10 cellular contexts compared by ENCODE assay signal in genomic region chr1:241520080-241520465, GRCh38. TPM values are rescaled to one million over a fixed set of nuclear protein-coding genes. Genes with fewer than 3 reads are reported as not detected.
DNase-seq lines count a peak whose midpoint lies in the region; ATAC-seq and TF ChIP-seq lines count a peak whose summit lies in the region.
"Had no signal": no experiment of that assay in that cellular context is flagged by ENCODE, and none has a peak within 500 bp of the region (broad histone marks: within the 10 kb centered on the region; RNA-seq: fewer than 3 reads in every experiment).

No MANE protein-coding gene starts in this region.

- H3K18ac ChIP-seq in mesendoderm (ENCODE audit: low read length): no peak overlapping the region

- TF ChIP-seq CTCF in GM12864 (IDR thresholded peaks at IDR 0.05; ENCODE audit: low read depth, low read length, missing control alignments) (no peak), SU-DHL-6 (IDR thresholded peaks at IDR 0.05; ENCODE audit: insufficient read depth, low read length, poor library complexity, severe bottlenecking) (no peak)

- no peak overlapping the region for H2BK15ac ChIP-seq in mesendoderm (replicated peaks; ENCODE audit: low read depth)

- H2AFZ ChIP-seq in SU-DHL-6 (ENCODE audit: low read depth, low read length, severe bottlenecking): peak overlapping the region; percentile 98

- no peak overlapping the region for H4K5ac ChIP-seq in mesendoderm (ENCODE audit: low read length)

- no peak overlapping the region for H3K56ac ChIP-seq in mesendoderm (ENCODE audit: low read length)

- peaks cover 2% of the 10 kb centered on the region for H3K79me1 ChIP-seq in mesendoderm (ENCODE audit: low read length)

- H3K23ac ChIP-seq in mesendoderm (ENCODE audit: low read length): no peak overlapping the region

- H3K4me3 ChIP-seq in GM12864 (ENCODE audit: low read depth, low read length): peak overlapping the region; percentile 94
- H3K4me3 ChIP-seq in SU-DHL-6 (ENCODE audit: insufficient read depth, low read length, poor library complexity, severe bottlenecking): peak overlapping the region; percentile 62
- peak overlapping the region; percentile 45 for H3K4me3 ChIP-seq in right cardiac atrium (ENCODE audit: low read length)
- H3K4me3 ChIP-seq in skeletal muscle satellite cell (ENCODE audit: low read length): peak overlapping the region; percentile 87
- H3K4me3 ChIP-seq in mesendoderm (ENCODE audit: low read length): no peak overlapping the region

- H3K9me3 ChIP-seq in SU-DHL-6 (ENCODE audit: insufficient read depth, low read length) (no peaks in the 10 kb centered on the region), right cardiac atrium (ENCODE audit: control insufficient read depth, low read length) (no peaks in the 10 kb centered on the region), skeletal muscle satellite cell (replicated peaks; ENCODE audit: low read length) (no peaks in the 10 kb centered on the region)

- intact Hi-C loops in right cardiac atrium (cut with DNase I): loop anchor here in 1 of 4 donors (10.0 kb wide), 1 partner anchor 315 kb away; no protein-coding TSS in a partner anchor

- no peak overlapping the region for H2AK5ac ChIP-seq in mesendoderm (ENCODE audit: low read length)

- no peak for ATAC-seq in right cardiac atrium
- no peak for ATAC-seq in HG03342 (IDR thresholded peaks at IDR 0.05; ENCODE audit: unreplicated experiment)

- H3K36me3 ChIP-seq in SU-DHL-6 (ENCODE audit: low read length) (0 out of 2 replicates have a peak, but pooled peaks cover 5% of the 10 kb centered on the region), skeletal muscle satellite cell (ENCODE audit: insufficient read depth, low read length) (peaks cover 10% of the 10 kb centered on the region), mesendoderm (ENCODE audit: control insufficient read depth, insufficient read depth, low read length) (no peaks in the 10 kb centered on the region)

- no peaks in the 10 kb centered on the region for H3K9me2 ChIP-seq in SU-DHL-6 (replicated peaks; ENCODE audit: insufficient read depth, low read length)

- H3K79me2 ChIP-seq in SU-DHL-6 (ENCODE audit: insufficient read depth, low read length) (peaks cover 30% of the 10 kb centered on the region), mesendoderm (ENCODE audit: control insufficient read depth, insufficient read depth, low read length) (peaks cover 9% of the 10 kb centered on the region)

- no peaks in the 10 kb centered on the region for H3K27me3 ChIP-seq in SU-DHL-6 (ENCODE audit: low read length)
- H3K27me3 ChIP-seq in right cardiac atrium (ENCODE audit: control insufficient read depth, insufficient read depth): no peaks in the 10 kb centered on the region
- peaks cover 17% of the 10 kb centered on the region for H3K27me3 ChIP-seq in skeletal muscle satellite cell (ENCODE audit: control insufficient read depth, insufficient read depth, low read length)
- H3K27me3 ChIP-seq in mesendoderm (ENCODE audit: insufficient read depth, low read length, poor library complexity): no peaks in the 10 kb centered on the region

- no peaks in the 10 kb centered on the region for H3K4me1 ChIP-seq in right cardiac atrium (ENCODE audit: control insufficient read depth, insufficient read depth, low read length)
- H3K4me1 ChIP-seq in skeletal muscle satellite cell (ENCODE audit: control insufficient read depth, insufficient read depth, low read length): peaks cover 14% of the 10 kb centered on the region
- no peaks in the 10 kb centered on the region for H3K4me1 ChIP-seq in mesendoderm (ENCODE audit: control insufficient read depth, low read depth, low read length)

- 0 out of 2 replicates have a peak, but pooled peaks cover 7% of the 10 kb centered on the region for H4K20me1 ChIP-seq in SU-DHL-6 (ENCODE audit: low read depth, low read length)

- no peak overlapping the region for H3K4ac ChIP-seq in mesendoderm (ENCODE audit: low read depth, low read length)

- H3K9ac ChIP-seq in SU-DHL-6 (ENCODE audit: low read length): peak overlapping the region; percentile 73
- H3K9ac ChIP-seq in skeletal muscle satellite cell (ENCODE audit: low read depth, low read length): peak overlapping the region; percentile 66
- H3K9ac ChIP-seq in mesendoderm (ENCODE audit: low read length): no peak overlapping the region

- WGBS in right cardiac atrium: 16% methylated on average over 6 of the region's 6 CpGs
- no CpG with 5 or more reads among the region's 6 CpGs for WGBS in mesendoderm (ENCODE audit: extremely low coverage, insufficient coverage, low lambda C conversion rate)

- DNase-seq in GM12864 (ENCODE audit: low read depth) (no peak), right cardiac atrium (no peak), NCI-H2107 treated with DMSO at 0.1 percent for 48 hours (lab: John Stamatoyannopoulos, UW; ENCODE audit: unreplicated experiment) (no peak), mesendoderm (no peak), SIG-M5 treated with dmso at 0.1 percent for 504 hours (lab: John Stamatoyannopoulos, UW; ENCODE audit: unreplicated experiment) (no peak)

- no peak overlapping the region for H2BK120ac ChIP-seq in mesendoderm (ENCODE audit: low read depth, low read length)

- H2BK5ac ChIP-seq in mesendoderm (ENCODE audit: low read length): no peak overlapping the region

- H3F3A ChIP-seq in SU-DHL-6 (ENCODE audit: insufficient read depth): no peaks in the 10 kb centered on the region

- H3K27ac ChIP-seq in SU-DHL-6 (ENCODE audit: low read depth, low read length): no peak overlapping the region
- H3K27ac ChIP-seq in right cardiac atrium (ENCODE audit: low read length): no peak overlapping the region
- no peak overlapping the region for H3K27ac ChIP-seq in mesendoderm (ENCODE audit: low read depth, low read length)

- no peak overlapping the region for H4K8ac ChIP-seq in mesendoderm (ENCODE audit: low read depth, low read length)

- H3K4me2 ChIP-seq in SU-DHL-6 (ENCODE audit: low read depth, low read length, poor library complexity, severe bottlenecking) (peak overlapping the region; percentile 95), skeletal muscle satellite cell (ENCODE audit: low read length) (peak overlapping the region; percentile 79), mesendoderm (ENCODE audit: low read length) (no peak overlapping the region)

RNA-seq across cellular contexts. Expression of gene FH, which starts 0.5 kb away (rescaled TPM):
- total RNA-seq in right cardiac atrium: 100 to 1,000 TPM; 149 to 188 (median 165) TPM
- polyA plus RNA-seq in right cardiac atrium: 232 TPM
- total RNA-seq in skeletal muscle satellite cell (2012; rRNA removed): 128 and 136 TPM in 2 replicates
- polyA plus RNA-seq in mesendoderm (2013, experiment 1 of 2): 57.3 TPM
- 57.0 TPM for polyA plus RNA-seq in mesendoderm (2013, experiment 2 of 2)

RNA-seq across cellular contexts. Expression of gene KMO, which starts 12.1 kb away (rescaled TPM):
- total RNA-seq in right cardiac atrium: 1 to 10 TPM in 1 of 4 donors, under 1 TPM in 3; 0.63 to 1.5 (median 0.79) TPM
- polyA plus RNA-seq in right cardiac atrium: 0.29 TPM
- under 0.01 and 0.44 TPM in 2 replicates for total RNA-seq in skeletal muscle satellite cell (2012; rRNA removed)
- polyA plus RNA-seq in mesendoderm (2013, experiment 1 of 2): not detected
- not detected for polyA plus RNA-seq in mesendoderm (2013, experiment 2 of 2)
- total RNA-seq: activated naive CD4-positive, alpha-beta T cell treated with anti-CD3 and anti-CD28 coated beads for 36 hours; T-helper 2 cell treated with Interferon-gamma antibody and Interleukin-4, amounts not matched to agents 100 ng/mL and 5 ng/mL, for 36 hours had no signal
